19 cellular contexts compared by ENCODE assay signal in genomic region chr6:24117016-24117415, GRCh38.
DNase-seq lines count a peak whose midpoint lies in the region; ATAC-seq and FAIRE-seq lines count a peak whose summit lies in the region.
"Had no signal": no experiment of that assay in that cellular context is flagged by ENCODE, and none has a peak within 500 bp of the region (broad histone marks: within the 10 kb centered on the region; RNA-seq: fewer than 3 reads in every experiment).

No MANE protein-coding gene starts in this region.

- peak; percentile 21 for DNase-seq in DMS53 (lab: John Stamatoyannopoulos, UW)
- DNase-seq in DMS53 treated with DMSO at 0.1 percent for 48 hours (lab: John Stamatoyannopoulos, UW; ENCODE audit: unreplicated experiment) = no peak
- peak; percentile 39 for DNase-seq in RCC 7860 (ENCODE audit: low spot score)
- peak; percentile 63 for DNase-seq in glomerular visceral epithelial cell (ENCODE audit: extremely low spot score)
- peak; percentile 18 for DNase-seq in stromal cell of bone marrow (ENCODE audit: low read depth)
- DNase-seq: Caco-2, DMS79, HFFc6, Kasumi-1, NCI-H1105, NCI-H1694 treated with DMSO at 0.1 percent for 48 hours, NCI-H748 treated with DMSO at 0.1 percent for 48 hours, RPMI8226, SIG-M5 had no signal

- FAIRE-seq in RCC 7860 (lab: Jason Lieb, UNC) = no peak
- FAIRE-seq: H54 had no signal

- ATAC-seq in HG03097 (IDR thresholded peaks at IDR 0.05; ENCODE audit: low FRiP score, unreplicated experiment) (no peak), HG02973 (IDR thresholded peaks at IDR 0.05; ENCODE audit: unreplicated experiment) (no peak), HG02970 (IDR thresholded peaks at IDR 0.05; ENCODE audit: low FRiP score, unreplicated experiment) (no peak)
- ATAC-seq: SK-N-SH treated with all-trans-retinoic acid at 6 μM for 48 hours had no signal
